Comparison of ENCODE assay signal across 10 cellular contexts in the genomic region with DNA sequence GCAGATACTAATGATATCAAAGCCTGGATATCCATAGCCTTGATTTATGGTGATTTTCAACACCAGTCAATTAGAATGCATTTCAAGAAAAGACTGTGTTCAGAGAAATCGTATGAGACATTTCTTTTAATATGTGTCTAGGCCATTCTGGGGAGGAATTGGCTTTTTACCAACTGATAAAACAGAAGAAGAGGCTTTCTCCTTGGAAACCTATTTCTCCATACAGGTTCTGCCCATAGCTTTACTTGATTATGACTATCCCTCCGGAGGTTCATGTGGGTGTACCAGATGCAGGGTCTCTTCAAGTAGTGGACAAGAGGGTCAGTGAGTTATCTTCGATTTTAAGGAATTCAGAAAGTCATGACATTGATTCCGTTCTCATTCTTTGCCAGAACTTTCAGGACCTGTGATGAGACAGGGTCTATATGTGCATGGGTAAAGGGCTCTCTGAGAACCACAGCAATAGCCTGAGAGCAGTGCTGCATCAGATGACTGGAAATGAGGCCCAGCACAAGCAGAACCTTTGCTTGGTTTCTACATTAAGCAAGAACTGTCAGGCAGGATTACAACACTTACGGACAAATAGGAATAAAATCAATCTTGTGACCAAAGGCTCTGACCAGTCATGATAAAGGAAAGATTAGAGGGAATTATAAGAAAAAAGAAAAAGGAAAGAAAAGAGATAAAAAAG.
A peak's percentile ranks its signal among the peaks of the same experiment; 100 is the strongest.
DNase-seq lines count a peak whose midpoint lies in the region; ATAC-seq, FAIRE-seq and TF ChIP-seq lines count a peak whose summit lies in the region.
"Had no signal": no experiment of that assay in that cellular context is flagged by ENCODE, and none has a peak within 500 bp of the region (broad histone marks: within the 10 kb centered on the region; RNA-seq: fewer than 3 reads in every experiment).

No MANE protein-coding gene starts in this region.

- no peak for ATAC-seq in SK-N-SH treated with all-trans-retinoic acid at 6 μM for 48 hours
- ATAC-seq in Right ventricle myocardium superior (ENCODE audit: poor library complexity), result peak; percentile 47
- peak; percentile 47 for ATAC-seq in sciatic nerve
- no peak for ATAC-seq in HG02610 (IDR thresholded peaks at IDR 0.05; ENCODE audit: unreplicated experiment)

- FAIRE-seq in GM12891 (lab: Jason Lieb, UNC), result peak; percentile 26

- intact Hi-C loops in Right ventricle myocardium superior (cut with DNase I) (loop anchor here (5.0 kb wide), 1 partner anchor 62 kb away; no protein-coding TSS in a partner anchor), sciatic nerve (cut with DNase I) (no loop called here)

- DNase-seq in GM12891 (ENCODE audit: insufficient read length, low spot score), result no peak
- no peak for DNase-seq in Right ventricle myocardium superior
- no peak for DNase-seq in sciatic nerve (ENCODE audit: low spot score)
- no peak for DNase-seq in LoVo (ENCODE audit: low spot score)
- no peak for DNase-seq in stimulated activated CD8-positive, alpha-beta memory T cell treated with anti-CD3 and anti-CD28 coated beads, Interleukin-4, amount 100 ng/mL, for 48 hours
- DNase-seq in AG08395 (ENCODE audit: low spot score), result no peak
- DNase-seq: activated CD4-positive, CD25-positive, alpha-beta regulatory T cell; NK-92 treated with Interleukin-12 subunit alpha and Interleukin-12 subunit beta, amount 100 ng/mL, for 24 hours had no signal

- no peak for TF ChIP-seq POLR2A in GM12891 (IDR thresholded peaks at IDR 0.05; ENCODE audit: low read depth, low read length)

TF ChIP-seq in GM12891, 5 proteins besides CTCF, POLR2A, EP300 and RAD21:
- no peak for TF ChIP-seq POU2F2 (IDR thresholded peaks at IDR 0.05; ENCODE audit: low read depth, low read length)
- no peak for TF ChIP-seq SPI1 (IDR thresholded peaks at IDR 0.05; ENCODE audit: low read depth, low read length)
- TF ChIP-seq POLR2AphosphoS5 (IDR thresholded peaks at IDR 0.05; ENCODE audit: low read depth, low read length), result no peak
- TF ChIP-seq PAX5 (IDR thresholded peaks at IDR 0.05; ENCODE audit: insufficient read depth, low read length, severe bottlenecking), result no peak
- no peak for TF ChIP-seq TAF1 (IDR thresholded peaks at IDR 0.05; ENCODE audit: low read depth, low read length)

TF ChIP-seq in SK-N-SH treated with all-trans-retinoic acid at 6 μM for 48 hours, 23 proteins besides CTCF, POLR2A, EP300 and RAD21:
- TF ChIP-seq ISL1 (CRISPR knock-in tag; IDR thresholded peaks at IDR 0.05) (peak; percentile 43), SNAI2 (CRISPR knock-in tag; IDR thresholded peaks at IDR 0.05) (peak; percentile 17; the same call in 1 of the 2 replicates), GLIS3 (CRISPR knock-in tag; IDR thresholded peaks at IDR 0.05) (no peak), CSDC2 (CRISPR knock-in tag; IDR thresholded peaks at IDR 0.05) (no peak), ZFP3 (CRISPR knock-in tag; IDR thresholded peaks at IDR 0.05) (no peak), ZNF565 (CRISPR knock-in tag; conservative IDR thresholded peaks at IDR 0.05; ENCODE audit: low read depth) (no peak)
- TF ChIP-seq, protein P1, sequence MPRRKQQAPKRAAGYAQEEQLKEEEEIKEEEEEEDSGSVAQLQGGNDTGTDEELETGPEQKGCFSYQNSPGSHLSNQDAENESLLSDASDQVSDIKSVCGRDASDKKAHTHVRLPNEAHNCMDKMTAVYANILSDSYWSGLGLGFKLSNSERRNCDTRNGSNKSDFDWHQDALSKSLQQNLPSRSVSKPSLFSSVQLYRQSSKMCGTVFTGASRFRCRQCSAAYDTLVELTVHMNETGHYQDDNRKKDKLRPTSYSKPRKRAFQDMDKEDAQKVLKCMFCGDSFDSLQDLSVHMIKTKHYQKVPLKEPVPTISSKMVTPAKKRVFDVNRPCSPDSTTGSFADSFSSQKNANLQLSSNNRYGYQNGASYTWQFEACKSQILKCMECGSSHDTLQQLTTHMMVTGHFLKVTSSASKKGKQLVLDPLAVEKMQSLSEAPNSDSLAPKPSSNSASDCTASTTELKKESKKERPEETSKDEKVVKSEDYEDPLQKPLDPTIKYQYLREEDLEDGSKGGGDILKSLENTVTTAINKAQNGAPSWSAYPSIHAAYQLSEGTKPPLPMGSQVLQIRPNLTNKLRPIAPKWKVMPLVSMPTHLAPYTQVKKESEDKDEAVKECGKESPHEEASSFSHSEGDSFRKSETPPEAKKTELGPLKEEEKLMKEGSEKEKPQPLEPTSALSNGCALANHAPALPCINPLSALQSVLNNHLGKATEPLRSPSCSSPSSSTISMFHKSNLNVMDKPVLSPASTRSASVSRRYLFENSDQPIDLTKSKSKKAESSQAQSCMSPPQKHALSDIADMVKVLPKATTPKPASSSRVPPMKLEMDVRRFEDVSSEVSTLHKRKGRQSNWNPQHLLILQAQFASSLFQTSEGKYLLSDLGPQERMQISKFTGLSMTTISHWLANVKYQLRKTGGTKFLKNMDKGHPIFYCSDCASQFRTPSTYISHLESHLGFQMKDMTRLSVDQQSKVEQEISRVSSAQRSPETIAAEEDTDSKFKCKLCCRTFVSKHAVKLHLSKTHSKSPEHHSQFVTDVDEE (CRISPR knock-in tag; IDR thresholded peaks at IDR 0.05), result no peak
- TF ChIP-seq, protein P2, sequence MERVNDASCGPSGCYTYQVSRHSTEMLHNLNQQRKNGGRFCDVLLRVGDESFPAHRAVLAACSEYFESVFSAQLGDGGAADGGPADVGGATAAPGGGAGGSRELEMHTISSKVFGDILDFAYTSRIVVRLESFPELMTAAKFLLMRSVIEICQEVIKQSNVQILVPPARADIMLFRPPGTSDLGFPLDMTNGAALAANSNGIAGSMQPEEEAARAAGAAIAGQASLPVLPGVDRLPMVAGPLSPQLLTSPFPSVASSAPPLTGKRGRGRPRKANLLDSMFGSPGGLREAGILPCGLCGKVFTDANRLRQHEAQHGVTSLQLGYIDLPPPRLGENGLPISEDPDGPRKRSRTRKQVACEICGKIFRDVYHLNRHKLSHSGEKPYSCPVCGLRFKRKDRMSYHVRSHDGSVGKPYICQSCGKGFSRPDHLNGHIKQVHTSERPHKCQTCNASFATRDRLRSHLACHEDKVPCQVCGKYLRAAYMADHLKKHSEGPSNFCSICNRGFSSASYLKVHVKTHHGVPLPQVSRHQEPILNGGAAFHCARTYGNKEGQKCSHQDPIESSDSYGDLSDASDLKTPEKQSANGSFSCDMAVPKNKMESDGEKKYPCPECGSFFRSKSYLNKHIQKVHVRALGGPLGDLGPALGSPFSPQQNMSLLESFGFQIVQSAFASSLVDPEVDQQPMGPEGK (CRISPR knock-in tag; IDR thresholded peaks at IDR 0.05; ENCODE audit: borderline replicate concordance), result no peak
TF ChIP-seq in SK-N-SH treated with all-trans-retinoic acid at 6 μM for 48 hours: peak in this region for 2.

Comparison
In these comparisons a context has a peak if more than half of its experiments do, and no peak if none do; other contexts are left out.
1. ATAC-seq: peak in Right ventricle myocardium superior (single experiment) and sciatic nerve (single experiment); none in SK-N-SH treated with all-trans-retinoic acid at 6 μM for 48 hours (single experiment) and HG02610 (single experiment).